ENCODE assay signal across 34 cellular contexts in genomic region chr20:8654486-8654885, GRCh38.
"Had no signal": no experiment of that assay in that cellular context is flagged by ENCODE, and none has a peak within 500 bp of the region (broad histone marks: within the 10 kb centered on the region; RNA-seq: fewer than 3 reads in every experiment).

No MANE protein-coding gene starts in this region.

- ATAC-seq: activated CD8-positive, alpha-beta T cell treated with anti-CD3 and anti-CD28 coated beads for 36 hours; activated naive CD4-positive, alpha-beta T cell treated with anti-CD3 and anti-CD28 coated beads, Interleukin-2, amount 50 U/mL, for 72 hours; activated T-cell treated with anti-CD3 and anti-CD28 coated beads, Interleukin-2, amount 50 U/mL, for 4 hours; activated T-cell treated with anti-CD3 and anti-CD28 coated beads, Interleukin-2, amount 50 U/mL, for 72 hours; activated T-helper 17 cell treated with anti-CD3 and anti-CD28 coated beads, Interleukin-2, amount 50 U/mL, for 72 hours; body of pancreas had no signal

- DNase-seq: activated B cell treated with CpG ODN at 0.5 μM for 24 hours; activated CD4-positive, alpha-beta memory T cell treated with anti-CD3 and anti-CD28 coated beads for 36 hours; activated CD4-positive, alpha-beta T cell treated with anti-CD3 and anti-CD28 coated beads for 4 hours; activated CD4-positive, alpha-beta T cell treated with anti-CD3 and anti-CD28 coated beads, Interleukin-2, amount 10 ng/mL, durations not matched to agents 24 days and 14 days; activated CD4-positive, alpha-beta T cell treated with anti-CD3 and anti-CD28 coated beads, Interleukin-2, amount 50 U/mL, for 1 hour; activated CD4-positive, alpha-beta T cell treated with anti-CD3 and anti-CD28 coated beads, Interleukin-2, amount 50 U/mL, for 4 hours; activated CD4-positive, CD25-positive, alpha-beta regulatory T cell treated with anti-CD3 and anti-CD28 coated beads, Interleukin-2, amount 50 U/mL, for 72 hours; activated CD8-positive, alpha-beta memory T cell treated with anti-CD3 and anti-CD28 coated beads, Interleukin-2, amount 50 U/mL, for 4 hours; activated CD8-positive, alpha-beta T cell treated with anti-CD3 and anti-CD28 coated beads for 36 hours; activated effector memory CD4-positive, alpha-beta T cell treated with anti-CD3 and anti-CD28 coated beads, Interleukin-2, amount 50 U/mL, for 16 hours; activated gamma-delta T cell treated with Interleukin-2 at 50 U/mL for 16 hours; activated naive CD4-positive, alpha-beta T cell; activated naive CD4-positive, alpha-beta T cell treated with anti-CD3 and anti-CD28 coated beads for 36 hours; activated naive CD4-positive, alpha-beta T cell treated with anti-CD3 and anti-CD28 coated beads, Interleukin-2, amount 50 U/mL, for 16 hours; activated naive CD8-positive, alpha-beta T cell treated with anti-CD3 and anti-CD28 coated beads for 36 hours; activated T-cell treated with anti-CD3 and anti-CD28 coated beads for 4 hours; activated T-cell treated with anti-CD3 and anti-CD28 coated beads, Interleukin-2, amount 50 U/mL, for 1 hour; activated T-cell treated with anti-CD3 and anti-CD28 coated beads, Interleukin-2, amount 50 U/mL, for 4 hours; activated T-cell treated with anti-CD3 and anti-CD28 coated beads, Interleukin-2, amount 50 U/mL, for 72 hours; adrenal gland; amniotic stem cell; aorta; body of pancreas; brain microvascular endothelial cell; central memory CD4-positive, alpha-beta T cell; T-helper 1 cell; T-helper 2 cell; T-helper 9 cell had no signal

- H3K36me3 ChIP-seq: adrenal gland, brain microvascular endothelial cell, breast epithelium had no signal

- FAIRE-seq: astrocyte, TTC549 had no signal

- H3K4me1 ChIP-seq: body of pancreas, breast epithelium had no signal

- H3K27me3 ChIP-seq: adrenal gland, body of pancreas, brain microvascular endothelial cell, breast epithelium had no signal

- H3K4me3 ChIP-seq: adrenal gland, body of pancreas, breast epithelium had no signal

- H3K9me3 ChIP-seq: adrenal gland, body of pancreas, breast epithelium had no signal

- H3K27ac ChIP-seq: adrenal gland, body of pancreas, brain microvascular endothelial cell, breast epithelium, VCaP had no signal
